9 cellular contexts compared by ENCODE assay signal in the genomic region with DNA sequence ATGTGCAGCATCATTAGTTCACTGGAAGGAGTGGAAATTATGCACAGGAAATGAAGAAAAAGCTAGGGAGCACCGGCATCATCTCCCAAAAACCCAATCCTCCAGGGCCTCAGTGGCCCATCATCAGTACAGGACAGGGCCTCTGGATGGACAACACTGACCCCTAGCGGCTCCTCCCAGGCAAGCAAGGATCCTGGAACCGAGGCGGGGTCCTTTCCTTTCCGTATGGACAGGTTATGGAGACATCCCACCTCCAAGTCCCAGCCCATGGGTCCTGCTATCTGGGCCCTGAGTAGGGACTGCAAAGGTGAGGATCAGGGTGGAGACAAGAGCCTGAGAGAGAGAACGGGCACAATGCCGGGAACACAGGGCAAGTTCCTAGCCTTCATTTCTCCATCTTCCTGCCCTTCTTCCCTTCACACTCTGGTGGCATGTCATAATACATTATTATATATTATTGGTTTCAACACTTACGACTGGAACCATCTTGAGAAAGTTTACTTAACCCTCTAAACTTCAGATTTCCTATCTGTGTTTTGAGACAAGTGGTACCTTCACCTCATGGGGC.
A peak's percentile ranks its signal among the peaks of the same experiment; 100 is the strongest.
DNase-seq lines count a peak whose midpoint lies in the region; ATAC-seq and TF ChIP-seq lines count a peak whose summit lies in the region.
"Had no signal": no experiment of that assay in that cellular context is flagged by ENCODE, and none has a peak within 500 bp of the region (broad histone marks: within the 10 kb centered on the region; RNA-seq: fewer than 3 reads in every experiment).

No MANE protein-coding gene starts in this region.

- TF ChIP-seq CTCF in type B pancreatic cell (conservative IDR thresholded peaks at IDR 0.05): peak; percentile 82

- H3K4me3 ChIP-seq in right cardiac atrium (ENCODE audit: low read length): no peak overlapping the region

- intact Hi-C loops in right cardiac atrium (cut with DNase I): no loop called here

- ATAC-seq in T-helper 17 cell (peak; percentile 35), right cardiac atrium (peak; percentile 51 to 66), GM18511 (IDR thresholded peaks at IDR 0.05; ENCODE audit: unreplicated experiment) (no peak)
- no peak for ATAC-seq in activated CD8-positive, alpha-beta memory T cell treated with anti-CD3 and anti-CD28 coated beads, Interleukin-2, amount 10 ng/mL, durations not matched to agents 7 days and 5 days

- peak; percentile 67 for DNase-seq in activated effector memory CD4-positive, alpha-beta T cell treated with anti-CD3 and anti-CD28 coated beads, Interleukin-2, amount 50 U/mL, for 16 hours
- no peak for DNase-seq in activated effector memory CD4-positive, alpha-beta T cell treated with Interleukin-2 at 50 U/mL for 16 hours
- DNase-seq in T-helper 17 cell (no peak), right cardiac atrium (peak in 1 of 3 donors; percentile 67), type B pancreatic cell (ENCODE audit: extremely low spot score, unreplicated experiment) (peak; percentile 69), NK-92 (lab: John Stamatoyannopoulos, UW; ENCODE audit: unreplicated experiment) (no peak)
- no peak for DNase-seq in activated CD8-positive, alpha-beta memory T cell treated with anti-CD3 and anti-CD28 coated beads, Interleukin-2, amount 10 ng/mL, durations not matched to agents 7 days and 5 days
- DNase-seq: DMS79 had no signal

- H3K4me1 Mint-ChIP-seq in T-helper 17 cell (peaks cover 47% of the 10 kb centered on the region), type B pancreatic cell (ENCODE audit: unreplicated experiment) (peaks cover 52% of the 10 kb centered on the region)
- H3K4me1 Mint-ChIP-seq in activated CD8-positive, alpha-beta memory T cell treated with anti-CD3 and anti-CD28 coated beads, Interleukin-2, amount 10 ng/mL, durations not matched to agents 7 days and 5 days: no peaks in the 10 kb centered on the region

- H3K27me3 ChIP-seq in right cardiac atrium (ENCODE audit: control insufficient read depth, insufficient read depth): no peaks in the 10 kb centered on the region

- CTCF ChIA-PET in activated CD8-positive, alpha-beta memory T cell treated with anti-CD3 and anti-CD28 coated beads, Interleukin-2, amount 10 ng/mL, durations not matched to agents 7 days and 5 days (lab: Charles Lee): no interaction called here

- WGBS in right cardiac atrium: 66% methylated on average over 8 of the region's 8 CpGs

- no peak overlapping the region for H3K27ac ChIP-seq in right cardiac atrium (ENCODE audit: low read length)

- H3K4me1 ChIP-seq in right cardiac atrium (ENCODE audit: control insufficient read depth, insufficient read depth, low read length): peaks cover 9% of the 10 kb centered on the region

- H3K27ac Mint-ChIP-seq in T-helper 17 cell: no peak overlapping the region
- H3K27ac Mint-ChIP-seq in type B pancreatic cell: no peak overlapping the region
- H3K27ac Mint-ChIP-seq in activated CD8-positive, alpha-beta memory T cell treated with anti-CD3 and anti-CD28 coated beads, Interleukin-2, amount 10 ng/mL, durations not matched to agents 7 days and 5 days: no peak overlapping the region

- no peak overlapping the region for H3K4me3 Mint-ChIP-seq in T-helper 17 cell
- H3K4me3 Mint-ChIP-seq in type B pancreatic cell: no peak overlapping the region
- no peak overlapping the region for H3K4me3 Mint-ChIP-seq in activated CD8-positive, alpha-beta memory T cell treated with anti-CD3 and anti-CD28 coated beads, Interleukin-2, amount 10 ng/mL, durations not matched to agents 7 days and 5 days

- H3K27me3 Mint-ChIP-seq in T-helper 17 cell (no peaks in the 10 kb centered on the region), type B pancreatic cell (no peaks in the 10 kb centered on the region)
- H3K27me3 Mint-ChIP-seq in activated CD8-positive, alpha-beta memory T cell treated with anti-CD3 and anti-CD28 coated beads, Interleukin-2, amount 10 ng/mL, durations not matched to agents 7 days and 5 days: no peaks in the 10 kb centered on the region

- H3K9me3 Mint-ChIP-seq in type B pancreatic cell: no peaks in the 10 kb centered on the region
- H3K9me3 Mint-ChIP-seq in activated CD8-positive, alpha-beta memory T cell treated with anti-CD3 and anti-CD28 coated beads, Interleukin-2, amount 10 ng/mL, durations not matched to agents 7 days and 5 days (ENCODE audit: low read depth): no peaks in the 10 kb centered on the region

- H3K36me3 Mint-ChIP-seq in T-helper 17 cell (ENCODE audit: low read depth) (no peaks in the 10 kb centered on the region), type B pancreatic cell (peaks cover 23% of the 10 kb centered on the region)
- no peaks in the 10 kb centered on the region for H3K36me3 Mint-ChIP-seq in activated CD8-positive, alpha-beta memory T cell treated with anti-CD3 and anti-CD28 coated beads, Interleukin-2, amount 10 ng/mL, durations not matched to agents 7 days and 5 days

- H3K9me3 ChIP-seq in T-helper 17 cell (ENCODE audit: control insufficient read depth, low read length, poor library complexity, severe bottlenecking): no peaks in the 10 kb centered on the region
- no peaks in the 10 kb centered on the region for H3K9me3 ChIP-seq in right cardiac atrium (ENCODE audit: control insufficient read depth, low read length)

Comparison
In these comparisons a context has a peak if more than half of its experiments do, and no peak if none do; other contexts are left out.
1. DNase-seq: peak in activated effector memory CD4-positive, alpha-beta T cell treated with anti-CD3 and anti-CD28 coated beads, Interleukin-2, amount 50 U/mL, for 16 hours (single experiment) and type B pancreatic cell (single experiment); none in activated effector memory CD4-positive, alpha-beta T cell treated with Interleukin-2 at 50 U/mL for 16 hours (single experiment), T-helper 17 cell (0 of 3), activated CD8-positive, alpha-beta memory T cell treated with anti-CD3 and anti-CD28 coated beads, Interleukin-2, amount 10 ng/mL, durations not matched to agents 7 days and 5 days (single experiment) and NK-92 (single experiment).
2. ATAC-seq: peak in T-helper 17 cell (single experiment) and right cardiac atrium (2 of 2); none in GM18511 (single experiment) and activated CD8-positive, alpha-beta memory T cell treated with anti-CD3 and anti-CD28 coated beads, Interleukin-2, amount 10 ng/mL, durations not matched to agents 7 days and 5 days (single experiment).